Comparison of ENCODE assay signal across 1 cellular context in the genomic region with DNA sequence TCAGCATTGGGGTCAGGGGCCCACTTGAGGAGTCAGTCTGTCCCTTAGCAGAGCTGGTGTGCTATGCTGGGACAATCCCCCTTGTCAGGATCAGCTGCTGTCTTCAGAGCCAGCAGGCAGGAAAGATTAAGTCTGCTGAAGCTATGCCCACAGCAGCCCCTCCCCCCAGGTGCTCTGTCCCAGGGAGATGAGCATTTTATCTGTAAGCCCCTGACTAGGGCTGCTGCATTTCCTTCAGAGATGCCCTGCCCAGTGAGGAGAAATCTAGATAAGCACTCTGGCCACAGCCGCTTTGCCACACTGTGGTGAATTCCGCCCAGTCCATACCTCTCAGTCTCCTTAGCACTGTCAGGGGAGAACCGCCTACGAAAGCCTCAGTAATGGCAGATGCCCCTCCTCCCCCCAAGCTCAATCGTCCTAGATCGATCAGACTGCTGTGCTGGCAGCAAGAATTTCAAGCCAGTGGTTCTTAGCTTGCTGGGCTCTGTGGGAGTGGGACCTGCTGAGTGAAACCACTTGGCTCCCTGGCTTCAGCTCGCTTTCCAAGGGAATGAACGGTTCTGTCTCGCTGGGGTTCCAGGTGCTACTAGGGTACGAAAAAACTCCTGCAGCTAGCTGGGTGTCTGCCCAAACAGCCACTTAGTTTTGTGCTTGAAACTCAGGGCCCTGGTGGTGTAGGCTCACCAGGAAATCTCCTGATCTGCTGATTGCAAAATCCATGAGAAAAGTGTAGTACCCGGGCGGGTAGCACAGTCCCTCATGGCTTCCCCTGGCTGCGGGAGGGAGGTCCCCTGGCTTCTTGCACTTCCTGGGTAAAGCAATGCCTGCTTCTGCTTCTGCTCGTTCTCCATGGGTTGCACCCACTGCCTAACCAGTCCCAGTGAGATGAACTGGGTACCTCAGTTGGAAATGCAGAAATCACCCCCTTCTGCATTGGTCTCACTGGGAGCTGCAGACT.
TF ChIP-seq lines count a peak whose summit lies in the region.

No MANE protein-coding gene starts in this region.

TF ChIP-seq in HepG2, 621 proteins besides CTCF, POLR2A, EP300 and RAD21 (continued from another document):
- TF ChIP-seq, protein P1, sequence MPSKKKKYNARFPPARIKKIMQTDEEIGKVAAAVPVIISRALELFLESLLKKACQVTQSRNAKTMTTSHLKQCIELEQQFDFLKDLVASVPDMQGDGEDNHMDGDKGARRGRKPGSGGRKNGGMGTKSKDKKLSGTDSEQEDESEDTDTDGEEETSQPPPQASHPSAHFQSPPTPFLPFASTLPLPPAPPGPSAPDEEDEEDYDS (CRISPR knock-in tag; IDR thresholded peaks at IDR 0.05): no peak
- no peak for TF ChIP-seq ZNF34 (CRISPR knock-in tag; IDR thresholded peaks at IDR 0.05; ENCODE audit: borderline replicate concordance)
- TF ChIP-seq, protein P2, sequence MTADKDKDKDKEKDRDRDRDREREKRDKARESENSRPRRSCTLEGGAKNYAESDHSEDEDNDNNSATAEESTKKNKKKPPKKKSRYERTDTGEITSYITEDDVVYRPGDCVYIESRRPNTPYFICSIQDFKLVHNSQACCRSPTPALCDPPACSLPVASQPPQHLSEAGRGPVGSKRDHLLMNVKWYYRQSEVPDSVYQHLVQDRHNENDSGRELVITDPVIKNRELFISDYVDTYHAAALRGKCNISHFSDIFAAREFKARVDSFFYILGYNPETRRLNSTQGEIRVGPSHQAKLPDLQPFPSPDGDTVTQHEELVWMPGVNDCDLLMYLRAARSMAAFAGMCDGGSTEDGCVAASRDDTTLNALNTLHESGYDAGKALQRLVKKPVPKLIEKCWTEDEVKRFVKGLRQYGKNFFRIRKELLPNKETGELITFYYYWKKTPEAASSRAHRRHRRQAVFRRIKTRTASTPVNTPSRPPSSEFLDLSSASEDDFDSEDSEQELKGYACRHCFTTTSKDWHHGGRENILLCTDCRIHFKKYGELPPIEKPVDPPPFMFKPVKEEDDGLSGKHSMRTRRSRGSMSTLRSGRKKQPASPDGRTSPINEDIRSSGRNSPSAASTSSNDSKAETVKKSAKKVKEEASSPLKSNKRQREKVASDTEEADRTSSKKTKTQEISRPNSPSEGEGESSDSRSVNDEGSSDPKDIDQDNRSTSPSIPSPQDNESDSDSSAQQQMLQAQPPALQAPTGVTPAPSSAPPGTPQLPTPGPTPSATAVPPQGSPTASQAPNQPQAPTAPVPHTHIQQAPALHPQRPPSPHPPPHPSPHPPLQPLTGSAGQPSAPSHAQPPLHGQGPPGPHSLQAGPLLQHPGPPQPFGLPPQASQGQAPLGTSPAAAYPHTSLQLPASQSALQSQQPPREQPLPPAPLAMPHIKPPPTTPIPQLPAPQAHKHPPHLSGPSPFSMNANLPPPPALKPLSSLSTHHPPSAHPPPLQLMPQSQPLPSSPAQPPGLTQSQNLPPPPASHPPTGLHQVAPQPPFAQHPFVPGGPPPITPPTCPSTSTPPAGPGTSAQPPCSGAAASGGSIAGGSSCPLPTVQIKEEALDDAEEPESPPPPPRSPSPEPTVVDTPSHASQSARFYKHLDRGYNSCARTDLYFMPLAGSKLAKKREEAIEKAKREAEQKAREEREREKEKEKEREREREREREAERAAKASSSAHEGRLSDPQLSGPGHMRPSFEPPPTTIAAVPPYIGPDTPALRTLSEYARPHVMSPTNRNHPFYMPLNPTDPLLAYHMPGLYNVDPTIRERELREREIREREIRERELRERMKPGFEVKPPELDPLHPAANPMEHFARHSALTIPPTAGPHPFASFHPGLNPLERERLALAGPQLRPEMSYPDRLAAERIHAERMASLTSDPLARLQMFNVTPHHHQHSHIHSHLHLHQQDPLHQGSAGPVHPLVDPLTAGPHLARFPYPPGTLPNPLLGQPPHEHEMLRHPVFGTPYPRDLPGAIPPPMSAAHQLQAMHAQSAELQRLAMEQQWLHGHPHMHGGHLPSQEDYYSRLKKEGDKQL (CRISPR knock-in tag; IDR thresholded peaks at IDR 0.05; ENCODE audit: low read depth): no peak
- TF ChIP-seq, protein P3, sequence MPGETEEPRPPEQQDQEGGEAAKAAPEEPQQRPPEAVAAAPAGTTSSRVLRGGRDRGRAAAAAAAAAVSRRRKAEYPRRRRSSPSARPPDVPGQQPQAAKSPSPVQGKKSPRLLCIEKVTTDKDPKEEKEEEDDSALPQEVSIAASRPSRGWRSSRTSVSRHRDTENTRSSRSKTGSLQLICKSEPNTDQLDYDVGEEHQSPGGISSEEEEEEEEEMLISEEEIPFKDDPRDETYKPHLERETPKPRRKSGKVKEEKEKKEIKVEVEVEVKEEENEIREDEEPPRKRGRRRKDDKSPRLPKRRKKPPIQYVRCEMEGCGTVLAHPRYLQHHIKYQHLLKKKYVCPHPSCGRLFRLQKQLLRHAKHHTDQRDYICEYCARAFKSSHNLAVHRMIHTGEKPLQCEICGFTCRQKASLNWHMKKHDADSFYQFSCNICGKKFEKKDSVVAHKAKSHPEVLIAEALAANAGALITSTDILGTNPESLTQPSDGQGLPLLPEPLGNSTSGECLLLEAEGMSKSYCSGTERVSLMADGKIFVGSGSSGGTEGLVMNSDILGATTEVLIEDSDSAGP (CRISPR knock-in tag; IDR thresholded peaks at IDR 0.05; ENCODE audit: borderline replicate concordance): no peak
- no peak for TF ChIP-seq ZKSCAN8 (CRISPR knock-in tag; IDR thresholded peaks at IDR 0.05; ENCODE audit: borderline replicate concordance)
- no peak for TF ChIP-seq NR3C1 (CRISPR knock-in tag; IDR thresholded peaks at IDR 0.05)
- TF ChIP-seq, protein P4, sequence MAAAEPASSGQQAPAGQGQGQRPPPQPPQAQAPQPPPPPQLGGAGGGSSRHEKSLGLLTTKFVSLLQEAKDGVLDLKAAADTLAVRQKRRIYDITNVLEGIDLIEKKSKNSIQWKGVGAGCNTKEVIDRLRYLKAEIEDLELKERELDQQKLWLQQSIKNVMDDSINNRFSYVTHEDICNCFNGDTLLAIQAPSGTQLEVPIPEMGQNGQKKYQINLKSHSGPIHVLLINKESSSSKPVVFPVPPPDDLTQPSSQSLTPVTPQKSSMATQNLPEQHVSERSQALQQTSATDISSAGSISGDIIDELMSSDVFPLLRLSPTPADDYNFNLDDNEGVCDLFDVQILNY (CRISPR knock-in tag; conservative IDR thresholded peaks at IDR 0.05): no peak
- TF ChIP-seq NR2C2 (CRISPR knock-in tag; IDR thresholded peaks at IDR 0.05; ENCODE audit: borderline replicate concordance): no peak
- TF ChIP-seq, protein P5, sequence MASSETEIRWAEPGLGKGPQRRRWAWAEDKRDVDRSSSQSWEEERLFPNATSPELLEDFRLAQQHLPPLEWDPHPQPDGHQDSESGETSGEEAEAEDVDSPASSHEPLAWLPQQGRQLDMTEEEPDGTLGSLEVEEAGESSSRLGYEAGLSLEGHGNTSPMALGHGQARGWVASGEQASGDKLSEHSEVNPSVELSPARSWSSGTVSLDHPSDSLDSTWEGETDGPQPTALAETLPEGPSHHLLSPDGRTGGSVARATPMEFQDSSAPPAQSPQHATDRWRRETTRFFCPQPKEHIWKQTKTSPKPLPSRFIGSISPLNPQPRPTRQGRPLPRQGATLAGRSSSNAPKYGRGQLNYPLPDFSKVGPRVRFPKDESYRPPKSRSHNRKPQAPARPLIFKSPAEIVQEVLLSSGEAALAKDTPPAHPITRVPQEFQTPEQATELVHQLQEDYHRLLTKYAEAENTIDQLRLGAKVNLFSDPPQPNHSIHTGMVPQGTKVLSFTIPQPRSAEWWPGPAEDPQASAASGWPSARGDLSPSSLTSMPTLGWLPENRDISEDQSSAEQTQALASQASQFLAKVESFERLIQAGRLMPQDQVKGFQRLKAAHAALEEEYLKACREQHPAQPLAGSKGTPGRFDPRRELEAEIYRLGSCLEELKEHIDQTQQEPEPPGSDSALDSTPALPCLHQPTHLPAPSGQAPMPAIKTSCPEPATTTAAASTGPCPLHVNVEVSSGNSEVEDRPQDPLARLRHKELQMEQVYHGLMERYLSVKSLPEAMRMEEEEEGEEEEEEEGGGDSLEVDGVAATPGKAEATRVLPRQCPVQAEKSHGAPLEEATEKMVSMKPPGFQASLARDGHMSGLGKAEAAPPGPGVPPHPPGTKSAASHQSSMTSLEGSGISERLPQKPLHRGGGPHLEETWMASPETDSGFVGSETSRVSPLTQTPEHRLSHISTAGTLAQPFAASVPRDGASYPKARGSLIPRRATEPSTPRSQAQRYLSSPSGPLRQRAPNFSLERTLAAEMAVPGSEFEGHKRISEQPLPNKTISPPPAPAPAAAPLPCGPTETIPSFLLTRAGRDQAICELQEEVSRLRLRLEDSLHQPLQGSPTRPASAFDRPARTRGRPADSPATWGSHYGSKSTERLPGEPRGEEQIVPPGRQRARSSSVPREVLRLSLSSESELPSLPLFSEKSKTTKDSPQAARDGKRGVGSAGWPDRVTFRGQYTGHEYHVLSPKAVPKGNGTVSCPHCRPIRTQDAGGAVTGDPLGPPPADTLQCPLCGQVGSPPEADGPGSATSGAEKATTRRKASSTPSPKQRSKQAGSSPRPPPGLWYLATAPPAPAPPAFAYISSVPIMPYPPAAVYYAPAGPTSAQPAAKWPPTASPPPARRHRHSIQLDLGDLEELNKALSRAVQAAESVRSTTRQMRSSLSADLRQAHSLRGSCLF (CRISPR knock-in tag; IDR thresholded peaks at IDR 0.05; ENCODE audit: borderline replicate concordance): no peak
- TF ChIP-seq PPARG (CRISPR knock-in tag; conservative IDR thresholded peaks at IDR 0.05): no peak
- TF ChIP-seq, protein P6, sequence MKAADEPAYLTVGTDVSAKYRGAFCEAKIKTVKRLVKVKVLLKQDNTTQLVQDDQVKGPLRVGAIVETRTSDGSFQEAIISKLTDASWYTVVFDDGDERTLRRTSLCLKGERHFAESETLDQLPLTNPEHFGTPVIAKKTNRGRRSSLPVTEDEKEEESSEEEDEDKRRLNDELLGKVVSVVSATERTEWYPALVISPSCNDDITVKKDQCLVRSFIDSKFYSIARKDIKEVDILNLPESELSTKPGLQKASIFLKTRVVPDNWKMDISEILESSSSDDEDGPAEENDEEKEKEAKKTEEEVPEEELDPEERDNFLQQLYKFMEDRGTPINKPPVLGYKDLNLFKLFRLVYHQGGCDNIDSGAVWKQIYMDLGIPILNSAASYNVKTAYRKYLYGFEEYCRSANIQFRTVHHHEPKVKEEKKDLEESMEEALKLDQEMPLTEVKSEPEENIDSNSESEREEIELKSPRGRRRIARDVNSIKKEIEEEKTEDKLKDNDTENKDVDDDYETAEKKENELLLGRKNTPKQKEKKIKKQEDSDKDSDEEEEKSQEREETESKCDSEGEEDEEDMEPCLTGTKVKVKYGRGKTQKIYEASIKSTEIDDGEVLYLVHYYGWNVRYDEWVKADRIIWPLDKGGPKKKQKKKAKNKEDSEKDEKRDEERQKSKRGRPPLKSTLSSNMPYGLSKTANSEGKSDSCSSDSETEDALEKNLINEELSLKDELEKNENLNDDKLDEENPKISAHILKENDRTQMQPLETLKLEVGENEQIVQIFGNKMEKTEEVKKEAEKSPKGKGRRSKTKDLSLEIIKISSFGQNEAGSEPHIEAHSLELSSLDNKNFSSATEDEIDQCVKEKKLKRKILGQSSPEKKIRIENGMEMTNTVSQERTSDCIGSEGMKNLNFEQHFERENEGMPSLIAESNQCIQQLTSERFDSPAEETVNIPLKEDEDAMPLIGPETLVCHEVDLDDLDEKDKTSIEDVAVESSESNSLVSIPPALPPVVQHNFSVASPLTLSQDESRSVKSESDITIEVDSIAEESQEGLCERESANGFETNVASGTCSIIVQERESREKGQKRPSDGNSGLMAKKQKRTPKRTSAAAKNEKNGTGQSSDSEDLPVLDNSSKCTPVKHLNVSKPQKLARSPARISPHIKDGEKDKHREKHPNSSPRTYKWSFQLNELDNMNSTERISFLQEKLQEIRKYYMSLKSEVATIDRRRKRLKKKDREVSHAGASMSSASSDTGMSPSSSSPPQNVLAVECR (CRISPR knock-in tag; IDR thresholded peaks at IDR 0.05; ENCODE audit: borderline replicate concordance): no peak
- no peak for TF ChIP-seq JUNB (CRISPR knock-in tag; IDR thresholded peaks at IDR 0.05; ENCODE audit: borderline replicate concordance)
- TF ChIP-seq, protein P7, sequence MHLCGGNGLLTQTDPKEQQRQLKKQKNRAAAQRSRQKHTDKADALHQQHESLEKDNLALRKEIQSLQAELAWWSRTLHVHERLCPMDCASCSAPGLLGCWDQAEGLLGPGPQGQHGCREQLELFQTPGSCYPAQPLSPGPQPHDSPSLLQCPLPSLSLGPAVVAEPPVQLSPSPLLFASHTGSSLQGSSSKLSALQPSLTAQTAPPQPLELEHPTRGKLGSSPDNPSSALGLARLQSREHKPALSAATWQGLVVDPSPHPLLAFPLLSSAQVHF (CRISPR knock-in tag; IDR thresholded peaks at IDR 0.05): no peak
- TF ChIP-seq, protein P8, sequence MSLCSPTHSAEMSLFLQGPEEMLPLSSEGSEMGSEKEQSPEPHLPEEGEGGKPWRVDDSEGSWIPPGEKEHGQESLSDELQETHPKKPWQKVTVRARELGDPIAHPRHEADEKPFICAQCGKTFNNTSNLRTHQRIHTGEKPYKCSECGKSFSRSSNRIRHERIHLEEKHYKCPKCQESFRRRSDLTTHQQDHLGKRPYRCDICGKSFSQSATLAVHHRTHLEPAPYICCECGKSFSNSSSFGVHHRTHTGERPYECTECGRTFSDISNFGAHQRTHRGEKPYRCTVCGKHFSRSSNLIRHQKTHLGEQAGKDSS (CRISPR knock-in tag; IDR thresholded peaks at IDR 0.05; ENCODE audit: borderline replicate concordance, low read depth): no peak
- TF ChIP-seq, protein P9, sequence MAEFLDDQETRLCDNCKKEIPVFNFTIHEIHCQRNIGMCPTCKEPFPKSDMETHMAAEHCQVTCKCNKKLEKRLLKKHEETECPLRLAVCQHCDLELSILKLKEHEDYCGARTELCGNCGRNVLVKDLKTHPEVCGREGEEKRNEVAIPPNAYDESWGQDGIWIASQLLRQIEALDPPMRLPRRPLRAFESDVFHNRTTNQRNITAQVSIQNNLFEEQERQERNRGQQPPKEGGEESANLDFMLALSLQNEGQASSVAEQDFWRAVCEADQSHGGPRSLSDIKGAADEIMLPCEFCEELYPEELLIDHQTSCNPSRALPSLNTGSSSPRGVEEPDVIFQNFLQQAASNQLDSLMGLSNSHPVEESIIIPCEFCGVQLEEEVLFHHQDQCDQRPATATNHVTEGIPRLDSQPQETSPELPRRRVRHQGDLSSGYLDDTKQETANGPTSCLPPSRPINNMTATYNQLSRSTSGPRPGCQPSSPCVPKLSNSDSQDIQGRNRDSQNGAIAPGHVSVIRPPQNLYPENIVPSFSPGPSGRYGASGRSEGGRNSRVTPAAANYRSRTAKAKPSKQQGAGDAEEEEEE (CRISPR knock-in tag; IDR thresholded peaks at IDR 0.05; ENCODE audit: borderline replicate concordance): no peak
- TF ChIP-seq ZNF124 (CRISPR knock-in tag; IDR thresholded peaks at IDR 0.05): no peak
- TF ChIP-seq PHF21A (CRISPR knock-in tag; IDR thresholded peaks at IDR 0.05): no peak
